Comparison of ENCODE assay signal across 1 cellular context in the genomic region with DNA sequence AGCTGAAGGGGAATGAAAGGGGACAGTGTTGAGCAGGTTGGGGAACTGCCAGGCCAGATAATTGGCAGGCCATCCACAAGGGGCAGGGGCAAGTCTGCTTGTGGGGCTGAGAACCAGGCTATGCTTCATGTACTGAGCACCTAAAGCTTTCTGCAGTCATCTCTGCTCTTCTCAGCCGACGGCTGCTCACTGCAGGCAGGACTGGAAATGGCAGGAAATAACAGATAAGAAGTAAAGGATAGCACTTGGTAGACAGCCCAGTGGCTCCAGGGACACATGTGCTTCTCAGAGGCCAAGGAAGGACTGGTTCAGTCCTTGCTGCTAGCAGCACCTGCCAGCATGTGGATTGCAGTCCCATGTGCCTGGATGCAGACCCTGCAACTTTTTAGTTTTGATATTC.
TF ChIP-seq lines count a peak whose summit lies in the region.

No MANE protein-coding gene starts in this region.

TF ChIP-seq in SK-N-SH treated with all-trans-retinoic acid at 6 μM for 48 hours, 23 proteins besides CTCF, POLR2A, EP300 and RAD21 (continued from another document):
- TF ChIP-seq, protein P1, sequence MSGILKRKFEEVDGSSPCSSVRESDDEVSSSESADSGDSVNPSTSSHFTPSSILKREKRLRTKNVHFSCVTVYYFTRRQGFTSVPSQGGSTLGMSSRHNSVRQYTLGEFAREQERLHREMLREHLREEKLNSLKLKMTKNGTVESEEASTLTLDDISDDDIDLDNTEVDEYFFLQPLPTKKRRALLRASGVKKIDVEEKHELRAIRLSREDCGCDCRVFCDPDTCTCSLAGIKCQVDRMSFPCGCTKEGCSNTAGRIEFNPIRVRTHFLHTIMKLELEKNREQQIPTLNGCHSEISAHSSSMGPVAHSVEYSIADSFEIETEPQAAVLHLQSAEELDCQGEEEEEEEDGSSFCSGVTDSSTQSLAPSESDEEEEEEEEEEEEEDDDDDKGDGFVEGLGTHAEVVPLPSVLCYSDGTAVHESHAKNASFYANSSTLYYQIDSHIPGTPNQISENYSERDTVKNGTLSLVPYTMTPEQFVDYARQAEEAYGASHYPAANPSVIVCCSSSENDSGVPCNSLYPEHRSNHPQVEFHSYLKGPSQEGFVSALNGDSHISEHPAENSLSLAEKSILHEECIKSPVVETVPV (CRISPR knock-in tag; IDR thresholded peaks at IDR 0.05), result no peak
- TF ChIP-seq TCF4 (CRISPR knock-in tag; IDR thresholded peaks at IDR 0.05; ENCODE audit: borderline replicate concordance), result no peak
- TF ChIP-seq, protein P2, sequence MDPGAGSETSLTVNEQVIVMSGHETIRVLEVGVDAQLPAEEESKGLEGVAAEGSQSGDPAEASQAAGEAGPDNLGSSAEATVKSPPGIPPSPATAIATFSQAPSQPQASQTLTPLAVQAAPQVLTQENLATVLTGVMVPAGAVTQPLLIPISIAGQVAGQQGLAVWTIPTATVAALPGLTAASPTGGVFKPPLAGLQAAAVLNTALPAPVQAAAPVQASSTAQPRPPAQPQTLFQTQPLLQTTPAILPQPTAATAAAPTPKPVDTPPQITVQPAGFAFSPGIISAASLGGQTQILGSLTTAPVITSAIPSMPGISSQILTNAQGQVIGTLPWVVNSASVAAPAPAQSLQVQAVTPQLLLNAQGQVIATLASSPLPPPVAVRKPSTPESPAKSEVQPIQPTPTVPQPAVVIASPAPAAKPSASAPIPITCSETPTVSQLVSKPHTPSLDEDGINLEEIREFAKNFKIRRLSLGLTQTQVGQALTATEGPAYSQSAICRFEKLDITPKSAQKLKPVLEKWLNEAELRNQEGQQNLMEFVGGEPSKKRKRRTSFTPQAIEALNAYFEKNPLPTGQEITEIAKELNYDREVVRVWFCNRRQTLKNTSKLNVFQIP (CRISPR knock-in tag; IDR thresholded peaks at IDR 0.05; ENCODE audit: borderline replicate concordance, low read depth), result no peak
- no peak for TF ChIP-seq PPARA (CRISPR knock-in tag; IDR thresholded peaks at IDR 0.05; ENCODE audit: borderline replicate concordance)
- no peak for TF ChIP-seq SNAI2 (CRISPR knock-in tag; IDR thresholded peaks at IDR 0.05)
- no peak for TF ChIP-seq BACH2 (CRISPR knock-in tag; IDR thresholded peaks at IDR 0.05; ENCODE audit: borderline replicate concordance)
- TF ChIP-seq ZNF70 (CRISPR knock-in tag; IDR thresholded peaks at IDR 0.05), result no peak
- no peak for TF ChIP-seq OSR1 (CRISPR knock-in tag; IDR thresholded peaks at IDR 0.05)
- no peak for TF ChIP-seq ZNF8 (CRISPR knock-in tag; IDR thresholded peaks at IDR 0.05)
- TF ChIP-seq ARNTL (CRISPR knock-in tag; IDR thresholded peaks at IDR 0.05; ENCODE audit: borderline replicate concordance, low read depth), result no peak
